In genomic region chr2:164994664-164995299, GRCh38 we compare ENCODE assay signal across 14 cellular contexts. TPM values are rescaled to one million over a fixed set of nuclear protein-coding genes. Genes with fewer than 3 reads are reported as not detected.
"Had no signal": no experiment of that assay in that cellular context is flagged by ENCODE, and none has a peak within 500 bp of the region (broad histone marks: within the 10 kb centered on the region; RNA-seq: fewer than 3 reads in every experiment).

No MANE protein-coding gene starts in this region.

RNA-seq across cellular contexts. Expression of gene SLC38A11, which starts 39.5 kb away (rescaled TPM):
- total RNA-seq: activated CD4-positive, alpha-beta memory T cell treated with anti-CD3 and anti-CD28 coated beads for 36 hours; activated CD4-positive, alpha-beta T cell treated with anti-CD3 and anti-CD28 coated beads, Interleukin-2, amount 10 ng/mL, durations not matched to agents 24 days and 14 days; activated CD8-positive, alpha-beta memory T cell treated with anti-CD3 and anti-CD28 coated beads for 36 hours; activated CD8-positive, alpha-beta T cell treated with anti-CD3 and anti-CD28 coated beads for 36 hours; activated naive CD8-positive, alpha-beta T cell treated with anti-CD3 and anti-CD28 coated beads, Interleukin-2, amount 10 ng/mL, durations not matched to agents 7 days and 5 days; activated T-cell treated with anti-CD3 and anti-CD28 coated beads, Interleukin-2, amount 50 U/mL, for 4 hours; activated T-cell treated with anti-CD3 and anti-CD28 coated beads, Interleukin-2, amount 50 U/mL, for 72 hours; activated T-helper 1 cell treated with anti-CD3 and anti-CD28 coated beads, Interleukin-12 subunit alpha, Interleukin-12 subunit beta, Interleukin-2, Interleukin-4 antibody, amounts not matched to agents 30 ng/mL and 10 ng/mL and 1 ng/mL, durations not matched to agents 14 hours and 24 hours and 36 hours; activated T-helper 17 cell treated with anti-CD3 and anti-CD28 coated beads, Interleukin-2, amount 50 U/mL, for 72 hours; ascending aorta; bronchial epithelial cell; cardiac muscle cell; T-helper 1 cell treated with Interleukin-12 subunit alpha and Interleukin-12 subunit beta and Interleukin-4 antibody, amounts not matched to agents 30 ng/mL and 1 ng/mL, for 36 hours; T-helper 2 cell treated with Interferon-gamma antibody and Interleukin-4, amounts not matched to agents 100 ng/mL and 5 ng/mL, for 36 hours had no signal
- polyA plus RNA-seq: cardiac muscle cell had no signal
